In the genomic region with DNA sequence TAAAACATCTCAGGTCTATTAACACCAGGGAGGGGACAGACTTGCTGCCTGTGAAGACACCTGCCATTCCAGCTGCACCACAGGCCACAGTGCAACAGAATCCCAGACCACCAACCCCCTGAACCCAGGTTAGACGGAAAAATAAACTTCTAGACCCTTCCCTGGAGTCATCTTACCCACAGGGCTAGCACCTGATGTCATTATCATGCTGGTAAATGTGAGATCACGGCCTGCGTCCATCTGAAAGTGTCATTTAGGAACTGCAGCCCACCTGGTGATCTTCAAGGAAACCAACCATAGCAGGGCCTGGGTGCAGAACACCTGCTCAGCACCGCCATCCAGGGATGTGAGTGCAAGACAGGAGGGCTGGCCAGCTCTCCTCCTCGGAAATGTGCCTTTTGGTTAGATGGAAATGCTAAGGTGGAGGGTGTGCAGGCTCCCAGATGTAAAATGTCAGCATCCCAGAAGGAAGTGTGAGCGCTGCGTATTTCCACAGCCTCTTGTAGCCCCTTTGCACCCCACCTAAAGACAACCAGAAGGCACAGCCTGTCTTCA, we compare ENCODE assay signal across 1 cellular context.
A peak's percentile ranks its signal among the peaks of the same experiment; 100 is the strongest.
TF ChIP-seq lines count a peak whose summit lies in the region.

No MANE protein-coding gene starts in this region.

TF ChIP-seq in HepG2, 621 proteins besides CTCF, POLR2A, EP300 and RAD21 (continued from another document):
- TF ChIP-seq, protein P1, sequence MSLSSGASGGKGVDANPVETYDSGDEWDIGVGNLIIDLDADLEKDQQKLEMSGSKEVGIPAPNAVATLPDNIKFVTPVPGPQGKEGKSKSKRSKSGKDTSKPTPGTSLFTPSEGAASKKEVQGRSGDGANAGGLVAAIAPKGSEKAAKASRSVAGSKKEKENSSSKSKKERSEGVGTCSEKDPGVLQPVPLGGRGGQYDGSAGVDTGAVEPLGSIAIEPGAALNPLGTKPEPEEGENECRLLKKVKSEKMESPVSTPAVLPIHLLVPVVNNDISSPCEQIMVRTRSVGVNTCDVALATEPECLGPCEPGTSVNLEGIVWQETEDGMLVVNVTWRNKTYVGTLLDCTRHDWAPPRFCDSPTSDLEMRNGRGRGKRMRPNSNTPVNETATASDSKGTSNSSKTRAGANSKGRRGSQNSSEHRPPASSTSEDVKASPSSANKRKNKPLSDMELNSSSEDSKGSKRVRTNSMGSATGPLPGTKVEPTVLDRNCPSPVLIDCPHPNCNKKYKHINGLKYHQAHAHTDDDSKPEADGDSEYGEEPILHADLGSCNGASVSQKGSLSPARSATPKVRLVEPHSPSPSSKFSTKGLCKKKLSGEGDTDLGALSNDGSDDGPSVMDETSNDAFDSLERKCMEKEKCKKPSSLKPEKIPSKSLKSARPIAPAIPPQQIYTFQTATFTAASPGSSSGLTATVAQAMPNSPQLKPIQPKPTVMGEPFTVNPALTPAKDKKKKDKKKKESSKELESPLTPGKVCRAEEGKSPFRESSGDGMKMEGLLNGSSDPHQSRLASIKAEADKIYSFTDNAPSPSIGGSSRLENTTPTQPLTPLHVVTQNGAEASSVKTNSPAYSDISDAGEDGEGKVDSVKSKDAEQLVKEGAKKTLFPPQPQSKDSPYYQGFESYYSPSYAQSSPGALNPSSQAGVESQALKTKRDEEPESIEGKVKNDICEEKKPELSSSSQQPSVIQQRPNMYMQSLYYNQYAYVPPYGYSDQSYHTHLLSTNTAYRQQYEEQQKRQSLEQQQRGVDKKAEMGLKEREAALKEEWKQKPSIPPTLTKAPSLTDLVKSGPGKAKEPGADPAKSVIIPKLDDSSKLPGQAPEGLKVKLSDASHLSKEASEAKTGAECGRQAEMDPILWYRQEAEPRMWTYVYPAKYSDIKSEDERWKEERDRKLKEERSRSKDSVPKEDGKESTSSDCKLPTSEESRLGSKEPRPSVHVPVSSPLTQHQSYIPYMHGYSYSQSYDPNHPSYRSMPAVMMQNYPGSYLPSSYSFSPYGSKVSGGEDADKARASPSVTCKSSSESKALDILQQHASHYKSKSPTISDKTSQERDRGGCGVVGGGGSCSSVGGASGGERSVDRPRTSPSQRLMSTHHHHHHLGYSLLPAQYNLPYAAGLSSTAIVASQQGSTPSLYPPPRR (CRISPR knock-in tag; IDR thresholded peaks at IDR 0.05; ENCODE audit: borderline replicate concordance), result no peak
- 0 out of 2 replicates have a peak, but pooled peaks have one; percentile 1 for TF ChIP-seq HDAC1 (CRISPR knock-in tag; IDR thresholded peaks at IDR 0.05)
- no peak for TF ChIP-seq NR2F1 (CRISPR knock-in tag; IDR thresholded peaks at IDR 0.05)
- TF ChIP-seq, protein P2, sequence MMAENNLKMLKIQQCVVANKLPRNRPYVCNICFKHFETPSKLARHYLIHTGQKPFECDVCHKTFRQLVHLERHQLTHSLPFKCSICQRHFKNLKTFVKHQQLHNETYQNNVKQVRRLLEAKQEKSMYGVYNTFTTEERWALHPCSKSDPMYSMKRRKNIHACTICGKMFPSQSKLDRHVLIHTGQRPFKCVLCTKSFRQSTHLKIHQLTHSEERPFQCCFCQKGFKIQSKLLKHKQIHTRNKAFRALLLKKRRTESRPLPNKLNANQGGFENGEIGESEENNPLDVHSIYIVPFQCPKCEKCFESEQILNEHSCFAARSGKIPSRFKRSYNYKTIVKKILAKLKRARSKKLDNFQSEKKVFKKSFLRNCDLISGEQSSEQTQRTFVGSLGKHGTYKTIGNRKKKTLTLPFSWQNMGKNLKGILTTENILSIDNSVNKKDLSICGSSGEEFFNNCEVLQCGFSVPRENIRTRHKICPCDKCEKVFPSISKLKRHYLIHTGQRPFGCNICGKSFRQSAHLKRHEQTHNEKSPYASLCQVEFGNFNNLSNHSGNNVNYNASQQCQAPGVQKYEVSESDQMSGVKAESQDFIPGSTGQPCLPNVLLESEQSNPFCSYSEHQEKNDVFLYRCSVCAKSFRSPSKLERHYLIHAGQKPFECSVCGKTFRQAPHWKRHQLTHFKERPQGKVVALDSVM (CRISPR knock-in tag; IDR thresholded peaks at IDR 0.05), result no peak
- TF ChIP-seq, protein P3, sequence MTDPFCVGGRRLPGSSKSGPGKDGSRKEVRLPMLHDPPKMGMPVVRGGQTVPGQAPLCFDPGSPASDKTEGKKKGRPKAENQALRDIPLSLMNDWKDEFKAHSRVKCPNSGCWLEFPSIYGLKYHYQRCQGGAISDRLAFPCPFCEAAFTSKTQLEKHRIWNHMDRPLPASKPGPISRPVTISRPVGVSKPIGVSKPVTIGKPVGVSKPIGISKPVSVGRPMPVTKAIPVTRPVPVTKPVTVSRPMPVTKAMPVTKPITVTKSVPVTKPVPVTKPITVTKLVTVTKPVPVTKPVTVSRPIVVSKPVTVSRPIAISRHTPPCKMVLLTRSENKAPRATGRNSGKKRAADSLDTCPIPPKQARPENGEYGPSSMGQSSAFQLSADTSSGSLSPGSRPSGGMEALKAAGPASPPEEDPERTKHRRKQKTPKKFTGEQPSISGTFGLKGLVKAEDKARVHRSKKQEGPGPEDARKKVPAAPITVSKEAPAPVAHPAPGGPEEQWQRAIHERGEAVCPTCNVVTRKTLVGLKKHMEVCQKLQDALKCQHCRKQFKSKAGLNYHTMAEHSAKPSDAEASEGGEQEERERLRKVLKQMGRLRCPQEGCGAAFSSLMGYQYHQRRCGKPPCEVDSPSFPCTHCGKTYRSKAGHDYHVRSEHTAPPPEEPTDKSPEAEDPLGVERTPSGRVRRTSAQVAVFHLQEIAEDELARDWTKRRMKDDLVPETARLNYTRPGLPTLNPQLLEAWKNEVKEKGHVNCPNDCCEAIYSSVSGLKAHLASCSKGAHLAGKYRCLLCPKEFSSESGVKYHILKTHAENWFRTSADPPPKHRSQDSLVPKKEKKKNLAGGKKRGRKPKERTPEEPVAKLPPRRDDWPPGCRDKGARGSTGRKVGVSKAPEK (CRISPR knock-in tag; IDR thresholded peaks at IDR 0.05; ENCODE audit: borderline replicate concordance), result no peak
- TF ChIP-seq CBX2 (IDR thresholded peaks at IDR 0.05; ENCODE audit: low read depth, low read length), result no peak
- no peak for TF ChIP-seq CBX2 (CRISPR knock-in tag; IDR thresholded peaks at IDR 0.05; ENCODE audit: low read depth)
- TF ChIP-seq, protein P4, sequence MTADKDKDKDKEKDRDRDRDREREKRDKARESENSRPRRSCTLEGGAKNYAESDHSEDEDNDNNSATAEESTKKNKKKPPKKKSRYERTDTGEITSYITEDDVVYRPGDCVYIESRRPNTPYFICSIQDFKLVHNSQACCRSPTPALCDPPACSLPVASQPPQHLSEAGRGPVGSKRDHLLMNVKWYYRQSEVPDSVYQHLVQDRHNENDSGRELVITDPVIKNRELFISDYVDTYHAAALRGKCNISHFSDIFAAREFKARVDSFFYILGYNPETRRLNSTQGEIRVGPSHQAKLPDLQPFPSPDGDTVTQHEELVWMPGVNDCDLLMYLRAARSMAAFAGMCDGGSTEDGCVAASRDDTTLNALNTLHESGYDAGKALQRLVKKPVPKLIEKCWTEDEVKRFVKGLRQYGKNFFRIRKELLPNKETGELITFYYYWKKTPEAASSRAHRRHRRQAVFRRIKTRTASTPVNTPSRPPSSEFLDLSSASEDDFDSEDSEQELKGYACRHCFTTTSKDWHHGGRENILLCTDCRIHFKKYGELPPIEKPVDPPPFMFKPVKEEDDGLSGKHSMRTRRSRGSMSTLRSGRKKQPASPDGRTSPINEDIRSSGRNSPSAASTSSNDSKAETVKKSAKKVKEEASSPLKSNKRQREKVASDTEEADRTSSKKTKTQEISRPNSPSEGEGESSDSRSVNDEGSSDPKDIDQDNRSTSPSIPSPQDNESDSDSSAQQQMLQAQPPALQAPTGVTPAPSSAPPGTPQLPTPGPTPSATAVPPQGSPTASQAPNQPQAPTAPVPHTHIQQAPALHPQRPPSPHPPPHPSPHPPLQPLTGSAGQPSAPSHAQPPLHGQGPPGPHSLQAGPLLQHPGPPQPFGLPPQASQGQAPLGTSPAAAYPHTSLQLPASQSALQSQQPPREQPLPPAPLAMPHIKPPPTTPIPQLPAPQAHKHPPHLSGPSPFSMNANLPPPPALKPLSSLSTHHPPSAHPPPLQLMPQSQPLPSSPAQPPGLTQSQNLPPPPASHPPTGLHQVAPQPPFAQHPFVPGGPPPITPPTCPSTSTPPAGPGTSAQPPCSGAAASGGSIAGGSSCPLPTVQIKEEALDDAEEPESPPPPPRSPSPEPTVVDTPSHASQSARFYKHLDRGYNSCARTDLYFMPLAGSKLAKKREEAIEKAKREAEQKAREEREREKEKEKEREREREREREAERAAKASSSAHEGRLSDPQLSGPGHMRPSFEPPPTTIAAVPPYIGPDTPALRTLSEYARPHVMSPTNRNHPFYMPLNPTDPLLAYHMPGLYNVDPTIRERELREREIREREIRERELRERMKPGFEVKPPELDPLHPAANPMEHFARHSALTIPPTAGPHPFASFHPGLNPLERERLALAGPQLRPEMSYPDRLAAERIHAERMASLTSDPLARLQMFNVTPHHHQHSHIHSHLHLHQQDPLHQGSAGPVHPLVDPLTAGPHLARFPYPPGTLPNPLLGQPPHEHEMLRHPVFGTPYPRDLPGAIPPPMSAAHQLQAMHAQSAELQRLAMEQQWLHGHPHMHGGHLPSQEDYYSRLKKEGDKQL (CRISPR knock-in tag; IDR thresholded peaks at IDR 0.05; ENCODE audit: low read depth), result no peak
- no peak for TF ChIP-seq ZNF850 (CRISPR knock-in tag; conservative IDR thresholded peaks at IDR 0.05)
- 0 out of 2 replicates have a peak, but pooled peaks have one; percentile 1 for TF ChIP-seq ZNF317 (CRISPR knock-in tag; IDR thresholded peaks at IDR 0.05)
- TF ChIP-seq KDM6A (CRISPR knock-in tag; IDR thresholded peaks at IDR 0.05; ENCODE audit: low read depth), result no peak
